In genomic region chr5:54455413-54456157, GRCh38 we compare ENCODE assay signal across 10 cellular contexts.
DNase-seq lines count a peak whose midpoint lies in the region; ATAC-seq and TF ChIP-seq lines count a peak whose summit lies in the region.
"Had no signal": no experiment of that assay in that cellular context is flagged by ENCODE, and none has a peak within 500 bp of the region (broad histone marks: within the 10 kb centered on the region; RNA-seq: fewer than 3 reads in every experiment).

Gene HSPB3 (plus strand): TSS chr5:54455699. CDS start chr5:54455790, 91 bp downstream.

- ATAC-seq in GM18505 (IDR thresholded peaks at IDR 0.05; ENCODE audit: unreplicated experiment) = no peak
- no peak for ATAC-seq in GM18873 (IDR thresholded peaks at IDR 0.05; ENCODE audit: low FRiP score, unreplicated experiment)
- ATAC-seq: natural killer cell treated with Interleukin-12 subunit alpha and Interleukin-12 subunit beta and Interleukin-15 and Interleukin-18, amount 100 ng/mL, for 72 hours had no signal

- TF ChIP-seq POLR2A in GM18505 (IDR thresholded peaks at IDR 0.05; ENCODE audit: borderline replicate concordance, extremely low read depth, insufficient read depth, insufficient read length) = no peak

- DNase-seq in EH (ENCODE audit: low read depth) = peak; percentile 98
- DNase-seq in NCI-H69 (lab: John Stamatoyannopoulos, UW) = peak; percentile 60
- peak; percentile 43 for DNase-seq in fibroblast of the conjunctiva (ENCODE audit: low read depth)
- peak in 6 of 10 donors; percentile 13 to 84 (median 60) for DNase-seq in posterior cingulate gyrus
- no peak for DNase-seq in NCI-H774 (lab: John Stamatoyannopoulos, UW)
- DNase-seq in SIG-M5 treated with dmso at 0.1 percent for 504 hours (lab: John Stamatoyannopoulos, UW; ENCODE audit: unreplicated experiment) = no peak
- DNase-seq: NCI-H345 had no signal

- intact Hi-C loops in posterior cingulate gyrus (cut with DNase I) = no loop called here

Comparison
In these comparisons a context has a peak if more than half of its experiments do, and no peak if none do; other contexts are left out.
1. DNase-seq: peak in EH (single experiment), NCI-H69 (single experiment), fibroblast of the conjunctiva (single experiment) and posterior cingulate gyrus (6 of 10); none in NCI-H774 (single experiment) and SIG-M5 treated with dmso at 0.1 percent for 504 hours (single experiment).